In the genomic region with DNA sequence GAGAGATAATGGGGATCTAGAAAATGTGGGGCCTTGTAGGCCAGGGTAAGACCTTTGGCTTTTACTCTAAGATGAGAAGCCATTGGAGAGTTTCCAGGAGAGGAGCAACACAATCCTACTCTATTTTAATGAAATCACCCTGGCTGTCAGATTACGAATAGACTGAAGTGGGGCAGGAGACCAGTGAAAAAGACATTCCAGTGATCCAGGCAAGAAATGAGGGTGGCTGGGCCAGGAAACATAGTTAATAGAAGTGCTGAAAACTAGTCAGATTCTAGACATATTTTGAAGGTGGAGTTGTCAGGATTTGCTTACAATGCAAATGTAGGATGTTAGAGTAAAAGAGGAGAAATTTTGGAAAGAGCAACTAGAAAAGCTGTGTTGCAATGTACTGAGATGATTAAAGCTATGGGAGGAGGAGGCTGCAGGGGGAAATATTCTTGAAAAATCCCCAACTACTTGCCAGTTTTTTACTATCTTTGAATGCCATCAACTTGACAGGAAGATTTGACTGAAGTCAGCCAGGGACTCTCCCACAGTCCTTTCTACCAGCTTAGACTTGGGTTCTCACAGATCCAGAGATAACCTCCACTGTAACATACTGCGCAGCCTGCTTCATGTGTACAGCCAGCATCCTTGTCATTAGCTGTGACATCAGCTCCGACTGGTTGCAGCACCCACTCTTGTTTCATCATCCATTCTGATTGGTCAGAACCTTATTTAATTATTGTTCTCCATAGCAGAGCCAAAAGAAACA, we compare ENCODE assay signal across 12 cellular contexts.
DNase-seq lines count a peak whose midpoint lies in the region; ATAC-seq, FAIRE-seq and TF ChIP-seq lines count a peak whose summit lies in the region.
"Had no signal": no experiment of that assay in that cellular context is flagged by ENCODE, and none has a peak within 500 bp of the region (broad histone marks: within the 10 kb centered on the region; RNA-seq: fewer than 3 reads in every experiment).

No MANE protein-coding gene starts in this region.

- H3K36me3 ChIP-seq in keratinocyte (ENCODE audit: control insufficient read depth in 2 of 2, extremely low read depth in 1 of 2, insufficient read depth in 2 of 2, low read length in 2 of 2), result no peaks in the 10 kb centered on the region
- no peaks in the 10 kb centered on the region for H3K36me3 ChIP-seq in uterus
- H3K36me3 ChIP-seq in HAP-1 (replicated peaks), result no peaks in the 10 kb centered on the region
- H3K36me3 ChIP-seq in neural progenitor cell, result no peaks in the 10 kb centered on the region
- H3K36me3 ChIP-seq: thoracic aorta had no signal

- H3K27me3 Mint-ChIP-seq in activated T-helper 1 cell treated with anti-CD3 and anti-CD28 coated beads, Interleukin-12 subunit alpha, Interleukin-12 subunit beta, Interleukin-2, Interleukin-4 antibody, amounts not matched to agents 30 ng/mL and 10 ng/mL and 1 ng/mL, durations not matched to agents 14 hours and 24 hours and 36 hours (ENCODE audit: insufficient read depth), result no peaks in the 10 kb centered on the region
- peaks cover 2% of the 10 kb centered on the region for H3K27me3 Mint-ChIP-seq in neural progenitor cell (ENCODE audit: insufficient read depth, low read depth)

- no peak for ATAC-seq in HG03469 (IDR thresholded peaks at IDR 0.05; ENCODE audit: unreplicated experiment)

- intact Hi-C loops in activated T-helper 1 cell treated with anti-CD3 and anti-CD28 coated beads, Interleukin-12 subunit alpha, Interleukin-12 subunit beta, Interleukin-2, Interleukin-4 antibody, amounts not matched to agents 30 ng/mL and 10 ng/mL and 1 ng/mL, durations not matched to agents 14 hours and 24 hours and 36 hours (cut with micrococcal nuclease), result loop anchor here (1.0 to 10.0 kb wide), 19 partner anchors 36 to 1859 kb away; partner anchors contain the start of genes APOBEC4, ARPC5, EDEM3 and SWT1
- intact Hi-C loops in uterus (cut with DNase I; ENCODE audit: low total_unique reads), result no loop called here

- H3K9me3 Mint-ChIP-seq in activated T-helper 1 cell treated with anti-CD3 and anti-CD28 coated beads, Interleukin-12 subunit alpha, Interleukin-12 subunit beta, Interleukin-2, Interleukin-4 antibody, amounts not matched to agents 30 ng/mL and 10 ng/mL and 1 ng/mL, durations not matched to agents 14 hours and 24 hours and 36 hours, result no peaks in the 10 kb centered on the region
- peaks cover 4% of the 10 kb centered on the region for H3K9me3 Mint-ChIP-seq in neural progenitor cell

- H3K4me3 ChIP-seq in keratinocyte (ENCODE audit: control insufficient read depth in 2 of 3, extremely low read depth in 1 of 3, insufficient read depth in 2 of 3, low read depth in 1 of 3, low read length in 3 of 3), result no peak overlapping the region
- no peak overlapping the region for H3K4me3 ChIP-seq in uterus
- no peak overlapping the region for H3K4me3 ChIP-seq in HAP-1
- no peak overlapping the region for H3K4me3 ChIP-seq in neural progenitor cell
- H3K4me3 ChIP-seq: coronary artery, thoracic aorta had no signal

- TF ChIP-seq POLR2A in uterus (IDR thresholded peaks at IDR 0.05), result no peak

- TF ChIP-seq CTCF in keratinocyte (optimal IDR thresholded peaks at IDR 0.05 in 1 of 3, IDR thresholded peaks at IDR 0.05 in 1 of 3, conservative IDR thresholded peaks at IDR 0.05 in 1 of 3; ENCODE audit: extremely low read depth in 1 of 3, insufficient read depth in 2 of 3, low read length in 3 of 3), result no peak
- no peak for TF ChIP-seq CTCF in uterus (IDR thresholded peaks at IDR 0.05)
- no peak for TF ChIP-seq CTCF in neural progenitor cell (IDR thresholded peaks at IDR 0.05)

- H2AFZ ChIP-seq in keratinocyte (ENCODE audit: control insufficient read depth, low read length) (no peak overlapping the region), neural progenitor cell (replicated peaks) (no peak overlapping the region)

- H4K20me1 ChIP-seq in keratinocyte (ENCODE audit: control insufficient read depth, extremely low read depth, insufficient read depth, low read length) (no peaks in the 10 kb centered on the region), neural progenitor cell (ENCODE audit: low read depth) (no peaks in the 10 kb centered on the region)

- no peak overlapping the region for H3K9ac ChIP-seq in keratinocyte (ENCODE audit: control insufficient read depth, extremely low read depth, insufficient read depth, low read length)
- no peak overlapping the region for H3K9ac ChIP-seq in neural progenitor cell

- H3K9me1 ChIP-seq in keratinocyte (ENCODE audit: control insufficient read depth, extremely low read depth, insufficient read depth, low read length), result no peaks in the 10 kb centered on the region

- H3K27me3 ChIP-seq in keratinocyte (ENCODE audit: control insufficient read depth, extremely low read depth, insufficient read depth, low read length) (no peaks in the 10 kb centered on the region), uterus (no peaks in the 10 kb centered on the region), HAP-1 (ENCODE audit: low read depth) (no peaks in the 10 kb centered on the region), neural progenitor cell (no peaks in the 10 kb centered on the region)

- H3K79me2 ChIP-seq in keratinocyte (ENCODE audit: control insufficient read depth, insufficient read depth, low read length) (no peaks in the 10 kb centered on the region), neural progenitor cell (ENCODE audit: low read depth) (no peaks in the 10 kb centered on the region)

- no peaks in the 10 kb centered on the region for H3F3A ChIP-seq in neural progenitor cell (ENCODE audit: low read depth)

- peaks cover 29% of the 10 kb centered on the region for H3K4me1 Mint-ChIP-seq in activated T-helper 1 cell treated with anti-CD3 and anti-CD28 coated beads, Interleukin-12 subunit alpha, Interleukin-12 subunit beta, Interleukin-2, Interleukin-4 antibody, amounts not matched to agents 30 ng/mL and 10 ng/mL and 1 ng/mL, durations not matched to agents 14 hours and 24 hours and 36 hours (ENCODE audit: low read depth)
- peaks cover 10% of the 10 kb centered on the region for H3K4me1 Mint-ChIP-seq in neural progenitor cell

- no peak overlapping the region for H3K4me2 ChIP-seq in keratinocyte (ENCODE audit: control insufficient read depth, extremely low read depth, insufficient read depth, low read depth, low read length)
- H3K4me2 ChIP-seq in neural progenitor cell, result no peak overlapping the region

- no peak overlapping the region for H3K4me3 Mint-ChIP-seq in activated T-helper 1 cell treated with anti-CD3 and anti-CD28 coated beads, Interleukin-12 subunit alpha, Interleukin-12 subunit beta, Interleukin-2, Interleukin-4 antibody, amounts not matched to agents 30 ng/mL and 10 ng/mL and 1 ng/mL, durations not matched to agents 14 hours and 24 hours and 36 hours
- no peak overlapping the region for H3K4me3 Mint-ChIP-seq in neural progenitor cell

- H3K4me1 ChIP-seq in keratinocyte (ENCODE audit: control insufficient read depth, extremely low read depth, insufficient read depth, low read length) (peaks cover 25% of the 10 kb centered on the region), uterus (no peaks in the 10 kb centered on the region), HAP-1 (no peaks in the 10 kb centered on the region), neural progenitor cell (peaks cover 4% of the 10 kb centered on the region)

- H3K9me3 ChIP-seq in keratinocyte (ENCODE audit: control insufficient read depth, low read depth, low read length) (no peaks in the 10 kb centered on the region), uterus (no peaks in the 10 kb centered on the region), HAP-1 (no peaks in the 10 kb centered on the region; the same call in 1 of the 2 replicates), neural progenitor cell (ENCODE audit: low read depth) (no peaks in the 10 kb centered on the region)
- H3K9me3 ChIP-seq: thoracic aorta had no signal

- no peaks in the 10 kb centered on the region for H3K36me3 Mint-ChIP-seq in activated T-helper 1 cell treated with anti-CD3 and anti-CD28 coated beads, Interleukin-12 subunit alpha, Interleukin-12 subunit beta, Interleukin-2, Interleukin-4 antibody, amounts not matched to agents 30 ng/mL and 10 ng/mL and 1 ng/mL, durations not matched to agents 14 hours and 24 hours and 36 hours (ENCODE audit: low read depth)
- H3K36me3 Mint-ChIP-seq in neural progenitor cell, result peaks cover 2% of the 10 kb centered on the region

- peak overlapping the region; percentile 72 for H3K27ac ChIP-seq in keratinocyte (ENCODE audit: control insufficient read depth, insufficient read depth, low read length)
- H3K27ac ChIP-seq in uterus, result peak overlapping the region; percentile 31 to 47
- no peak overlapping the region for H3K27ac ChIP-seq in neural progenitor cell
- H3K27ac ChIP-seq: thoracic aorta had no signal

- dilution Hi-C loops in keratinocyte (cut with MboI; ENCODE audit: extremely low pct_ligation_motif_present, low sequenced_read_pairs), result no loop called here

- no peak overlapping the region for H3K27ac Mint-ChIP-seq in activated T-helper 1 cell treated with anti-CD3 and anti-CD28 coated beads, Interleukin-12 subunit alpha, Interleukin-12 subunit beta, Interleukin-2, Interleukin-4 antibody, amounts not matched to agents 30 ng/mL and 10 ng/mL and 1 ng/mL, durations not matched to agents 14 hours and 24 hours and 36 hours
- no peak overlapping the region for H3K27ac Mint-ChIP-seq in neural progenitor cell

- FAIRE-seq in keratinocyte (lab: Jason Lieb, UNC), result no peak

- in situ Hi-C loops in HAP-1 (cut with MboI; ENCODE audit: low sequenced_read_pairs), result no loop called here

- peak in 2 of 3 donors; percentile 19 to 24 for DNase-seq in stimulated activated CD4-positive, alpha-beta T cell treated with anti-CD3 and anti-CD28 coated beads, Interleukin-12 subunit alpha, Interleukin-12 subunit beta, amount 100 ng/mL, for 48 hours (ENCODE audit: low read depth in 2 of 3, low spot score in 1 of 3)
- DNase-seq in stimulated activated CD4-positive, alpha-beta T cell treated with anti-CD3 and anti-CD28 coated beads, Interleukin-4, amount 100 ng/mL, for 4 hours, result no peak
- peak; percentile 59 for DNase-seq in activated T-helper 1 cell treated with anti-CD3 and anti-CD28 coated beads, Interleukin-12 subunit alpha, Interleukin-12 subunit beta, Interleukin-2, Interleukin-4 antibody, amounts not matched to agents 30 ng/mL and 10 ng/mL and 1 ng/mL, durations not matched to agents 14 hours and 24 hours and 36 hours (ENCODE audit: low spot score)
- no peak for DNase-seq in keratinocyte (ENCODE audit: low read depth, low spot score)
- DNase-seq in uterus, result peak; percentile 36
- no peak for DNase-seq in HAP-1 (ENCODE audit: low spot score in 2 of 2)
- DNase-seq in neural progenitor cell (ENCODE audit: low spot score), result no peak
- DNase-seq: KBM-7, retina had no signal

Comparison
In these comparisons a context has a peak if more than half of its experiments do, and no peak if none do; other contexts are left out.
1. DNase-seq: peak in stimulated activated CD4-positive, alpha-beta T cell treated with anti-CD3 and anti-CD28 coated beads, Interleukin-12 subunit alpha, Interleukin-12 subunit beta, amount 100 ng/mL, for 48 hours (2 of 3), activated T-helper 1 cell treated with anti-CD3 and anti-CD28 coated beads, Interleukin-12 subunit alpha, Interleukin-12 subunit beta, Interleukin-2, Interleukin-4 antibody, amounts not matched to agents 30 ng/mL and 10 ng/mL and 1 ng/mL, durations not matched to agents 14 hours and 24 hours and 36 hours (single experiment) and uterus (2 of 2); none in stimulated activated CD4-positive, alpha-beta T cell treated with anti-CD3 and anti-CD28 coated beads, Interleukin-4, amount 100 ng/mL, for 4 hours (0 of 2), keratinocyte (single experiment), HAP-1 (0 of 2) and neural progenitor cell (single experiment).